In the genomic region with DNA sequence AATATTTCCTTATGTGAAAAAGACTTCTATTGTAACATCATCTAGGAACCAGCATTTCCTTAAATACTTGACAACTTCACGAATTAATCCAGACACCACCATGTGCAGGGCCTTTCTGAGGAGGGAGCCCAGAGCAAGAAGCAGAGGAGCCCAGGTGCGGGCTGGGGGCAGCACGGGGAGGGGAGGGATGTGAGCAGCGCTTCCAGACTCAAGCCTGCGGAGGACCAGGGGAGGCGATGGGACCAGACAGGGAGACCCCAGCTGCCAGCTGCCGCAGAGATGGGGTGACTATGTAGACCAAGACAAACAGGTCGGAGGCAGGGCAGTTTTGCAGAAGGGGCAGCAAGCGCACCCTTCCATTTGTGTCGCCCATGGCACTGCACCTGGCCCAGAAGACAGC, we compare ENCODE assay signal across 19 cellular contexts.
"Had no signal": no experiment of that assay in that cellular context is flagged by ENCODE, and none has a peak within 500 bp of the region (broad histone marks: within the 10 kb centered on the region; RNA-seq: fewer than 3 reads in every experiment).

No MANE protein-coding gene starts in this region.

- H3K4me1 Mint-ChIP-seq: T-helper 17 cell had no signal

- H3K27me3 Mint-ChIP-seq: activated T-cell treated with anti-CD3 and anti-CD28 coated beads, Interleukin-2, amount 50 U/mL, for 24 hours; effector memory CD8-positive, alpha-beta T cell; stimulated activated naive CD8-positive, alpha-beta T cell treated with anti-CD3 and anti-CD28 coated beads, Interleukin-15, Interleukin-2, amounts not matched to agents 100 ng/mL and 50 ng/mL, for 24 hours; T-helper 17 cell had no signal

- ATAC-seq: effector memory CD8-positive, alpha-beta T cell; heart left ventricle; T-helper 17 cell had no signal

- H3K27me3 ChIP-seq: heart left ventricle had no signal

- FAIRE-seq: astrocyte, bronchial epithelial cell, frontal cortex, small intestine had no signal

- H3K9me3 ChIP-seq: heart left ventricle, prostate gland had no signal

- H3K4me1 ChIP-seq: heart left ventricle, prostate gland had no signal

- H3K9me3 Mint-ChIP-seq: stimulated activated naive CD8-positive, alpha-beta T cell treated with anti-CD3 and anti-CD28 coated beads, Interleukin-15, Interleukin-2, amounts not matched to agents 100 ng/mL and 50 ng/mL, for 24 hours had no signal

- H3K27ac Mint-ChIP-seq: activated T-cell treated with anti-CD3 and anti-CD28 coated beads, Interleukin-2, amount 50 U/mL, for 24 hours; effector memory CD8-positive, alpha-beta T cell; immature natural killer cell; stimulated activated naive CD8-positive, alpha-beta T cell treated with anti-CD3 and anti-CD28 coated beads, Interleukin-15, Interleukin-2, amounts not matched to agents 100 ng/mL and 50 ng/mL, for 24 hours; T-helper 17 cell; type B pancreatic cell had no signal

- H3K4me3 ChIP-seq: heart left ventricle, prostate gland had no signal

- H3K4me3 Mint-ChIP-seq: activated T-cell treated with anti-CD3 and anti-CD28 coated beads, Interleukin-2, amount 50 U/mL, for 24 hours; effector memory CD8-positive, alpha-beta T cell; immature natural killer cell; stimulated activated naive CD8-positive, alpha-beta T cell treated with anti-CD3 and anti-CD28 coated beads, Interleukin-15, Interleukin-2, amounts not matched to agents 100 ng/mL and 50 ng/mL, for 24 hours; T-helper 17 cell; type B pancreatic cell had no signal

- H3K36me3 ChIP-seq: heart left ventricle, prostate gland, WERI-Rb-1 had no signal

- H3K27ac ChIP-seq: epithelial cell of prostate, heart left ventricle, prostate gland, WERI-Rb-1 had no signal

- H3K36me3 Mint-ChIP-seq: immature natural killer cell, type B pancreatic cell had no signal

- DNase-seq: activated CD4-positive, alpha-beta T cell treated with anti-CD3 and anti-CD28 coated beads, Interleukin-2, amount 50 U/mL, for 1 hour; activated gamma-delta T cell treated with Interleukin-2 at 50 U/mL for 16 hours; activated T-cell treated with anti-CD3 and anti-CD28 coated beads, Interleukin-2, amount 50 U/mL, for 24 hours; dermis blood vessel endothelial cell; effector memory CD8-positive, alpha-beta T cell; heart left ventricle; immature natural killer cell; right cardiac atrium; small intestine; stimulated activated CD4-positive, alpha-beta T cell treated with anti-CD3 and anti-CD28 coated beads, Interleukin-4, amount 100 ng/mL, for 4 hours; T-helper 17 cell had no signal
